Comparison of ENCODE assay signal across 8 cellular contexts in genomic region chr20:62237772-62238568, GRCh38. TPM values are rescaled to one million over a fixed set of nuclear protein-coding genes. Genes with fewer than 3 reads are reported as not detected.
A peak's percentile ranks its signal among the peaks of the same experiment; 100 is the strongest.
DNase-seq lines count a peak whose midpoint lies in the region; FAIRE-seq and TF ChIP-seq lines count a peak whose summit lies in the region.

Gene OSBPL2, plus strand, starts transcription at chr20:62238521. Its CDS starts 17,664 bp downstream, at chr20:62256185.

- peak within 1 kb of the TSS; percentile 79 for H3K27ac Mint-ChIP-seq in activated naive CD4-positive, alpha-beta T cell treated with anti-CD3 and anti-CD28 coated beads for 36 hours

- intact Hi-C loops in activated naive CD4-positive, alpha-beta T cell treated with anti-CD3 and anti-CD28 coated beads for 36 hours (cut with micrococcal nuclease), result loop anchor here (1.0 to 5.0 kb wide), 7 partner anchors 56 to 557 kb away; partner anchors contain the start of genes ADRM1, LSM14B, RPS21 and TAF4

- peak; percentile 42 for FAIRE-seq in frontal cortex (lab: Jason Lieb, UNC)

- peak within 1 kb of the TSS; percentile 58 for H3K4me3 ChIP-seq in HFF-Myc (replicated peaks; ENCODE audit: low read depth, low read length)

- no peak for TF ChIP-seq CTCF in HFF-Myc (IDR thresholded peaks at IDR 0.05; ENCODE audit: low read depth, low read length, missing control alignments)

- H3K4me1 Mint-ChIP-seq in activated naive CD4-positive, alpha-beta T cell treated with anti-CD3 and anti-CD28 coated beads for 36 hours (ENCODE audit: low read depth), result peaks cover 28% of the 10 kb centered on the region

- CTCF ChIA-PET in activated naive CD4-positive, alpha-beta T cell treated with anti-CD3 and anti-CD28 coated beads for 36 hours (lab: Charles Lee), result no interaction called here

- H3K9me3 Mint-ChIP-seq in activated naive CD4-positive, alpha-beta T cell treated with anti-CD3 and anti-CD28 coated beads for 36 hours, result no peaks in the 10 kb centered on the region

- DNase-seq in GF-D8 (lab: John Stamatoyannopoulos, UW), result peak; percentile 88
- peak; percentile 84 for DNase-seq in HFF-Myc (ENCODE audit: extremely low read depth, low read depth)
- DNase-seq in NAMALWA (ENCODE audit: low spot score), result peak; percentile 99
- DNase-seq in SK-N-DZ (ENCODE audit: low spot score), result peak; percentile 99
- peak; percentile 100 for DNase-seq in activated naive CD4-positive, alpha-beta T cell treated with anti-CD3 and anti-CD28 coated beads for 36 hours
- peak; percentile 100 for DNase-seq in frontal cortex (ENCODE audit: low spot score in 2 of 2)
- DNase-seq in non-pigmented ciliary epithelial cell (ENCODE audit: low read depth), result peak; percentile 87
- peak; percentile 99 for DNase-seq in superior temporal gyrus (ENCODE audit: extremely low spot score)

- no peaks in the 10 kb centered on the region for H3K27me3 Mint-ChIP-seq in activated naive CD4-positive, alpha-beta T cell treated with anti-CD3 and anti-CD28 coated beads for 36 hours (ENCODE audit: low read depth)

- peak within 1 kb of the TSS; percentile 78 for H3K4me3 Mint-ChIP-seq in activated naive CD4-positive, alpha-beta T cell treated with anti-CD3 and anti-CD28 coated beads for 36 hours

- no peaks in the 10 kb centered on the region for H3K36me3 Mint-ChIP-seq in activated naive CD4-positive, alpha-beta T cell treated with anti-CD3 and anti-CD28 coated beads for 36 hours (ENCODE audit: low read depth)

RNA-seq across cellular contexts. Expression of gene OSBPL2, which starts in this region (rescaled TPM):
- polyA plus RNA-seq in SK-N-DZ (2014; cell fraction: cytosol; rRNA removed), result 28.1 and 29.7 TPM in 2 replicates
- polyA plus RNA-seq in SK-N-DZ (2014; cell fraction: nucleus; rRNA removed), result 48.6 and 51.1 TPM in 2 replicates
- total RNA-seq in activated naive CD4-positive, alpha-beta T cell treated with anti-CD3 and anti-CD28 coated beads for 36 hours, result 10 to 100 TPM; 23.6 to 24.7 TPM
- total RNA-seq in frontal cortex, result 42.4 TPM

Comparison
In these comparisons a context has a peak if more than half of its experiments do, and no peak if none do; other contexts are left out.
1. Peak in every context shown above with its lines: DNase-seq and H3K4me3 ChIP-seq.